In the genomic region with DNA sequence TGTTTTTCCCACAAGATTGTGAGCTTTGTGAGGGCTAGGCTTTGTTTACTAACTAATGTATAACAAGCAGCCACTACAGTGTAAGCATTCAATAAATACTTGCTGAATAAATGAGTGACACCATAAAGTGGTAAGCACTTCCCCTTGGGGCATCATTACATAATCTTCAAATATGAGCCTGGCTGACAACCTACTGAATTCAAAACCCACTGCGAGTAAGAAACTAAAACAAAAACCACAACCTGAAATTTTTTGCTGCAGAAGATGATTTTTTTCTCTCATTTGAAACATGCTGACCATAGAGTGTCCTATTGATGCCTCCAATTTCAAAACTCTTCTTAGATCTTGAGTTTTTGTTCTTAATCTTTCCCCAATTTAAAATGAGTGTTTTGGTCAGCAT, we compare ENCODE assay signal across 18 cellular contexts.
DNase-seq lines count a peak whose midpoint lies in the region; ATAC-seq, FAIRE-seq and TF ChIP-seq lines count a peak whose summit lies in the region.
"Had no signal": no experiment of that assay in that cellular context is flagged by ENCODE, and none has a peak within 500 bp of the region (broad histone marks: within the 10 kb centered on the region; RNA-seq: fewer than 3 reads in every experiment).

No MANE protein-coding gene starts in this region.

- CTCF ChIA-PET in activated CD4-positive, alpha-beta memory T cell treated with anti-CD3 and anti-CD28 coated beads for 36 hours (lab: Charles Lee), result no interaction called here

- DNase-seq in GM12865 (ENCODE audit: low read depth), result peak; percentile 9
- DNase-seq in MM.1S, result peak; percentile 63
- DNase-seq in GM12892 (ENCODE audit: insufficient read length), result no peak
- no peak for DNase-seq in HTR-8/SVneo (ENCODE audit: insufficient read length, low spot score)
- DNase-seq in NCI-H1436 treated with DMSO at 0.1 percent for 48 hours (lab: John Stamatoyannopoulos, UW), result no peak
- DNase-seq in activated CD4-positive, alpha-beta memory T cell treated with anti-CD3 and anti-CD28 coated beads for 36 hours, result no peak
- DNase-seq: amniotic stem cell; CD4-positive, CD25-positive, alpha-beta regulatory T cell; colonic mucosa; EL; glutamatergic neuron; NCI-H2227 treated with DMSO at 0.1 percent for 48 hours; sigmoid colon; SK-N-SH; stimulated activated naive CD4-positive, alpha-beta T cell had no signal

- no peak overlapping the region for H3K27ac Mint-ChIP-seq in activated CD4-positive, alpha-beta memory T cell treated with anti-CD3 and anti-CD28 coated beads for 36 hours
- H3K27ac Mint-ChIP-seq: activated T-helper 17 cell treated with anti-CD3 and anti-CD28 coated beads, Interleukin-2, amount 50 U/mL, for 72 hours; CD4-positive, CD25-positive, alpha-beta regulatory T cell had no signal

- no peak overlapping the region for H3K4me3 Mint-ChIP-seq in activated CD4-positive, alpha-beta memory T cell treated with anti-CD3 and anti-CD28 coated beads for 36 hours
- H3K4me3 Mint-ChIP-seq: activated T-helper 17 cell treated with anti-CD3 and anti-CD28 coated beads, Interleukin-2, amount 50 U/mL, for 72 hours; CD4-positive, CD25-positive, alpha-beta regulatory T cell had no signal

- H3K9me3 ChIP-seq in MM.1S (replicated peaks; ENCODE audit: insufficient read depth, low read length), result no peaks in the 10 kb centered on the region
- H3K9me3 ChIP-seq: colonic mucosa, SK-N-SH had no signal

- intact Hi-C loops in activated CD4-positive, alpha-beta memory T cell treated with anti-CD3 and anti-CD28 coated beads for 36 hours (cut with micrococcal nuclease), result no loop called here

- H3K79me2 ChIP-seq in MM.1S (ENCODE audit: low read length), result no peaks in the 10 kb centered on the region

- H3K9ac ChIP-seq in MM.1S (ENCODE audit: low read length), result no peak overlapping the region
- H3K9ac ChIP-seq: SK-N-SH had no signal

- no peaks in the 10 kb centered on the region for H4K20me1 ChIP-seq in MM.1S (ENCODE audit: insufficient read depth, low read length)

- peak overlapping the region; percentile 10; the same call in 1 of the 2 replicates for H3K4me2 ChIP-seq in MM.1S (ENCODE audit: low read depth, low read length)
- H3K4me2 ChIP-seq: SK-N-SH had no signal

- H2AFZ ChIP-seq in MM.1S (ENCODE audit: low read length), result no peak overlapping the region

- H3K27me3 Mint-ChIP-seq in activated CD4-positive, alpha-beta memory T cell treated with anti-CD3 and anti-CD28 coated beads for 36 hours, result no peaks in the 10 kb centered on the region
- H3K27me3 Mint-ChIP-seq: activated T-helper 17 cell treated with anti-CD3 and anti-CD28 coated beads, Interleukin-2, amount 50 U/mL, for 72 hours; CD4-positive, CD25-positive, alpha-beta regulatory T cell had no signal

- no peaks in the 10 kb centered on the region for H3K36me3 Mint-ChIP-seq in activated CD4-positive, alpha-beta memory T cell treated with anti-CD3 and anti-CD28 coated beads for 36 hours
- H3K36me3 Mint-ChIP-seq: CD4-positive, CD25-positive, alpha-beta regulatory T cell had no signal

- H3K4me1 Mint-ChIP-seq in activated CD4-positive, alpha-beta memory T cell treated with anti-CD3 and anti-CD28 coated beads for 36 hours (ENCODE audit: low read depth), result no peaks in the 10 kb centered on the region
- H3K4me1 Mint-ChIP-seq: activated T-helper 17 cell treated with anti-CD3 and anti-CD28 coated beads, Interleukin-2, amount 50 U/mL, for 72 hours; CD4-positive, CD25-positive, alpha-beta regulatory T cell had no signal

- peaks cover 4% of the 10 kb centered on the region; the same call in 1 of the 2 replicates for H3K4me1 ChIP-seq in MM.1S (ENCODE audit: low read length)
- H3K4me1 ChIP-seq: colonic mucosa, sigmoid colon had no signal

- ATAC-seq in GM19025 (IDR thresholded peaks at IDR 0.05; ENCODE audit: low read depth, unreplicated experiment), result peak; percentile 64
- peak; percentile 54 for ATAC-seq in HG02870 (IDR thresholded peaks at IDR 0.05; ENCODE audit: unreplicated experiment)
- ATAC-seq: activated T-helper 17 cell treated with anti-CD3 and anti-CD28 coated beads, Interleukin-2, amount 50 U/mL, for 72 hours had no signal

- H3K4me3 ChIP-seq in GM12865 (ENCODE audit: low read depth, low read length) (no peak overlapping the region), MM.1S (ENCODE audit: low read length) (no peak overlapping the region)
- H3K4me3 ChIP-seq: colonic mucosa, sigmoid colon had no signal

- POLR2A ChIA-PET in activated CD4-positive, alpha-beta memory T cell treated with anti-CD3 and anti-CD28 coated beads for 36 hours (lab: Charles Lee), result no interaction called here

- no peaks in the 10 kb centered on the region for H3K9me2 ChIP-seq in MM.1S (replicated peaks; ENCODE audit: insufficient read depth, low read length)

- H3K36me3 ChIP-seq in MM.1S (replicated peaks; ENCODE audit: insufficient read depth, low read length), result no peaks in the 10 kb centered on the region
- H3K36me3 ChIP-seq: colonic mucosa, sigmoid colon had no signal

- peaks cover 9% of the 10 kb centered on the region for H3K9me3 Mint-ChIP-seq in activated CD4-positive, alpha-beta memory T cell treated with anti-CD3 and anti-CD28 coated beads for 36 hours

- H3K27ac ChIP-seq in MM.1S (ENCODE audit: low read length), result no peak overlapping the region
- H3K27ac ChIP-seq: colonic mucosa, sigmoid colon had no signal

- no peak for FAIRE-seq in GM12892 (lab: Jason Lieb, UNC)
- no peak for FAIRE-seq in HTR-8/SVneo (lab: Jason Lieb, UNC)

- H3K27me3 ChIP-seq in MM.1S (replicated peaks; ENCODE audit: insufficient read depth, low read length), result no peaks in the 10 kb centered on the region
- H3K27me3 ChIP-seq: colonic mucosa, sigmoid colon had no signal

- no peak for TF ChIP-seq CTCF in GM12865 (IDR thresholded peaks at IDR 0.05; ENCODE audit: insufficient read depth, low read depth, low read length, missing control alignments)
- no peak for TF ChIP-seq CTCF in MM.1S (IDR thresholded peaks at IDR 0.05; ENCODE audit: low read length)

- no peak for TF ChIP-seq POLR2A in GM12892 (IDR thresholded peaks at IDR 0.05; ENCODE audit: low read depth, low read length)

- peaks cover 4% of the 10 kb centered on the region; the same call in 1 of the 2 replicates for H3F3A ChIP-seq in MM.1S (ENCODE audit: insufficient read depth, low read length)

Comparison
In these comparisons a context has a peak if more than half of its experiments do, and no peak if none do; other contexts are left out.
1. DNase-seq: peak in GM12865 (single experiment) and MM.1S (single experiment); none in GM12892 (single experiment), HTR-8/SVneo (single experiment), NCI-H1436 treated with DMSO at 0.1 percent for 48 hours (single experiment) and activated CD4-positive, alpha-beta memory T cell treated with anti-CD3 and anti-CD28 coated beads for 36 hours (single experiment).